9 cellular contexts compared by ENCODE assay signal in genomic region chr12:108214486-108214885, GRCh38.
A peak's percentile ranks its signal among the peaks of the same experiment; 100 is the strongest.
DNase-seq lines count a peak whose midpoint lies in the region; ATAC-seq and TF ChIP-seq lines count a peak whose summit lies in the region.
"Had no signal": no experiment of that assay in that cellular context is flagged by ENCODE, and none has a peak within 500 bp of the region (broad histone marks: within the 10 kb centered on the region; RNA-seq: fewer than 3 reads in every experiment).

No MANE protein-coding gene starts in this region.

- H3K36me3 Mint-ChIP-seq in nephron progenitor cell (ENCODE audit: low read depth) = no peaks in the 10 kb centered on the region

- no peak overlapping the region for H3K4me3 ChIP-seq in MG63
- H3K4me3 ChIP-seq in body of pancreas = no peak overlapping the region
- H3K4me3 ChIP-seq in transverse colon = no peak overlapping the region
- H3K4me3 ChIP-seq: ascending aorta had no signal

- no peaks in the 10 kb centered on the region for H3K9me3 Mint-ChIP-seq in nephron progenitor cell

- H3K4me3 Mint-ChIP-seq in nephron progenitor cell = no peak overlapping the region

- in situ Hi-C loops in transverse colon (cut with MboI; ENCODE audit: low pct_ligation_motif_present in 1 of 4, low pct_unique_long_range_greater_than_20kb in 1 of 4, low sequenced_read_pairs in 3 of 4) = no loop called here

- H3K27me3 Mint-ChIP-seq in nephron progenitor cell (ENCODE audit: low read depth, poor library complexity) = peaks cover 30% of the 10 kb centered on the region

- H3K27ac ChIP-seq in body of pancreas (no peak overlapping the region), transverse colon (no peak overlapping the region)
- H3K27ac ChIP-seq: ascending aorta had no signal

- 27 to 34% methylated on average over 4 of the region's 4 CpGs for WGBS in body of pancreas, 2 donors
- 36 to 44% methylated on average over 4 of the region's 4 CpGs for WGBS in transverse colon (ENCODE audit: low coverage in 1 of 2), 2 donors

- intact Hi-C loops in body of pancreas (cut with DNase I) (no loop called here), transverse colon (cut with DNase I; ENCODE audit: low total_unique reads) (no loop called here)

- DNase-seq in activated CD4-positive, alpha-beta T cell treated with anti-CD3 and anti-CD28 coated beads for 48 hours = peak; percentile 30
- DNase-seq in activated CD4-positive, alpha-beta T cell treated with anti-CD3 and anti-CD28 coated beads for 4 hours = no peak
- DNase-seq in MG63 (peak; percentile 43), body of pancreas (peak in 3 of 4 donors; percentile 16), nephron progenitor cell (peak; percentile 91), transverse colon (no peak), anterior cingulate cortex (lab: John Stamatoyannopoulos, UW) (no peak)

- no peak for TF ChIP-seq POLR2A in body of pancreas (IDR thresholded peaks at IDR 0.05)
- TF ChIP-seq POLR2A in transverse colon (IDR thresholded peaks at IDR 0.05) = no peak

- TF ChIP-seq EP300 in transverse colon (IDR thresholded peaks at IDR 0.05; ENCODE audit: low read depth) = no peak

- H3K4me1 Mint-ChIP-seq in nephron progenitor cell = no peaks in the 10 kb centered on the region

- H3K9me3 ChIP-seq in MG63 (no peaks in the 10 kb centered on the region), body of pancreas (no peaks in the 10 kb centered on the region), transverse colon (no peaks in the 10 kb centered on the region)
- H3K9me3 ChIP-seq: ascending aorta had no signal

- H3K27me3 ChIP-seq in MG63 (peaks cover 3% of the 10 kb centered on the region; the same call in 1 of the 2 replicates), body of pancreas (no peaks in the 10 kb centered on the region), transverse colon (no peaks in the 10 kb centered on the region)
- H3K27me3 ChIP-seq: ascending aorta had no signal

- ATAC-seq in body of pancreas = no peak
- ATAC-seq in GM18868 (IDR thresholded peaks at IDR 0.05; ENCODE audit: unreplicated experiment) = no peak

- no peak overlapping the region for H3K27ac Mint-ChIP-seq in nephron progenitor cell

- H3K36me3 ChIP-seq in MG63 (no peaks in the 10 kb centered on the region), body of pancreas (replicated peaks in 1 of 2; ENCODE audit: insufficient read depth in 1 of 2, low read depth in 2 of 2) (no peaks in the 10 kb centered on the region), transverse colon (no peaks in the 10 kb centered on the region)
- H3K36me3 ChIP-seq: ascending aorta had no signal

- no peaks in the 10 kb centered on the region for H3K4me1 ChIP-seq in body of pancreas
- H3K4me1 ChIP-seq in transverse colon = no peaks in the 10 kb centered on the region
- H3K4me1 ChIP-seq: ascending aorta had no signal

- TF ChIP-seq CTCF in body of pancreas (IDR thresholded peaks at IDR 0.05) = no peak
- TF ChIP-seq CTCF in nephron progenitor cell (IDR thresholded peaks at IDR 0.05) = no peak
- no peak for TF ChIP-seq CTCF in transverse colon (IDR thresholded peaks at IDR 0.05)

Comparison
In these comparisons a context has a peak if more than half of its experiments do, and no peak if none do; other contexts are left out.
1. DNase-seq: peak in activated CD4-positive, alpha-beta T cell treated with anti-CD3 and anti-CD28 coated beads for 48 hours (single experiment), MG63 (single experiment), body of pancreas (3 of 4) and nephron progenitor cell (single experiment); none in activated CD4-positive, alpha-beta T cell treated with anti-CD3 and anti-CD28 coated beads for 4 hours (0 of 2), transverse colon (single experiment) and anterior cingulate cortex (0 of 58).